In genomic region chr9:438961-439768, GRCh38 we compare ENCODE assay signal across 15 cellular contexts.
DNase-seq lines count a peak whose midpoint lies in the region; ATAC-seq lines count a peak whose summit lies in the region.
"Had no signal": no experiment of that assay in that cellular context is flagged by ENCODE, and none has a peak within 500 bp of the region (broad histone marks: within the 10 kb centered on the region; RNA-seq: fewer than 3 reads in every experiment).

No MANE protein-coding gene starts in this region.

- no peaks in the 10 kb centered on the region for H3K9me3 ChIP-seq in effector memory CD4-positive, alpha-beta T cell (ENCODE audit: control insufficient read depth, low read length)

- H3K27me3 Mint-ChIP-seq in stimulated activated memory B cell treated with anti-CD40 and anti-IgM and Interleukin-4, amounts not matched to agents 10 μg/mL and 1 μg/mL and 100 μg/mL, for 72 hours: no peaks in the 10 kb centered on the region
- H3K27me3 Mint-ChIP-seq in activated CD4-positive, alpha-beta T cell treated with anti-CD3 and anti-CD28 coated beads for 36 hours: no peaks in the 10 kb centered on the region
- H3K27me3 Mint-ChIP-seq: CD4-positive, CD25-positive, alpha-beta regulatory T cell had no signal

- no peaks in the 10 kb centered on the region for H3K4me1 ChIP-seq in effector memory CD4-positive, alpha-beta T cell (ENCODE audit: control insufficient read depth, insufficient read depth, low read length, poor library complexity, severe bottlenecking)

- H3K4me1 Mint-ChIP-seq in stimulated activated memory B cell treated with anti-CD40 and anti-IgM and Interleukin-4, amounts not matched to agents 10 μg/mL and 1 μg/mL and 100 μg/mL, for 72 hours: no peaks in the 10 kb centered on the region
- no peaks in the 10 kb centered on the region for H3K4me1 Mint-ChIP-seq in activated CD4-positive, alpha-beta T cell treated with anti-CD3 and anti-CD28 coated beads for 36 hours

- peak overlapping the region; percentile 19 for H3K27ac Mint-ChIP-seq in stimulated activated memory B cell treated with anti-CD40 and anti-IgM and Interleukin-4, amounts not matched to agents 10 μg/mL and 1 μg/mL and 100 μg/mL, for 72 hours
- no peak overlapping the region for H3K27ac Mint-ChIP-seq in activated CD4-positive, alpha-beta T cell treated with anti-CD3 and anti-CD28 coated beads for 36 hours

- intact Hi-C loops in activated CD4-positive, alpha-beta T cell treated with anti-CD3 and anti-CD28 coated beads for 36 hours (cut with DNase I, micrococcal nuclease): no loop called here

- no peak overlapping the region for H3K4me3 Mint-ChIP-seq in stimulated activated memory B cell treated with anti-CD40 and anti-IgM and Interleukin-4, amounts not matched to agents 10 μg/mL and 1 μg/mL and 100 μg/mL, for 72 hours
- no peak overlapping the region for H3K4me3 Mint-ChIP-seq in activated CD4-positive, alpha-beta T cell treated with anti-CD3 and anti-CD28 coated beads for 36 hours
- H3K4me3 Mint-ChIP-seq: activated T-cell treated with anti-CD3 and anti-CD28 coated beads, Interleukin-2, amount 50 U/mL, for 4 hours had no signal

- H3K9me3 Mint-ChIP-seq in stimulated activated memory B cell treated with anti-CD40 and anti-IgM and Interleukin-4, amounts not matched to agents 10 μg/mL and 1 μg/mL and 100 μg/mL, for 72 hours: no peaks in the 10 kb centered on the region
- H3K9me3 Mint-ChIP-seq in activated CD4-positive, alpha-beta T cell treated with anti-CD3 and anti-CD28 coated beads for 36 hours (ENCODE audit: low read depth): no peaks in the 10 kb centered on the region
- H3K9me3 Mint-ChIP-seq: activated T-cell treated with anti-CD3 and anti-CD28 coated beads, Interleukin-2, amount 50 U/mL, for 4 hours; CD4-positive, CD25-positive, alpha-beta regulatory T cell had no signal

- no peaks in the 10 kb centered on the region for H3K27me3 ChIP-seq in effector memory CD4-positive, alpha-beta T cell (replicated peaks; ENCODE audit: control insufficient read depth, insufficient read depth, low read length, poor library complexity, severe bottlenecking)

- peaks cover 96% of the 10 kb centered on the region for H3K36me3 ChIP-seq in effector memory CD4-positive, alpha-beta T cell (ENCODE audit: control insufficient read depth, insufficient read depth, low read length)

- no peak for ATAC-seq in stimulated activated memory B cell treated with anti-CD40 and anti-IgM and Interleukin-4, amounts not matched to agents 10 μg/mL and 1 μg/mL and 100 μg/mL, for 72 hours
- ATAC-seq in GM21381 (IDR thresholded peaks at IDR 0.05; ENCODE audit: unreplicated experiment) (no peak), HG03354 (IDR thresholded peaks at IDR 0.05; ENCODE audit: poor library complexity, severe bottlenecking, unreplicated experiment) (no peak)
- ATAC-seq in activated CD4-positive, alpha-beta T cell treated with anti-CD3 and anti-CD28 coated beads for 36 hours: no peak
- ATAC-seq: activated T-cell treated with anti-CD3 and anti-CD28 coated beads, Interleukin-2, amount 50 U/mL, for 4 hours had no signal

- no peak overlapping the region for H3K4me3 ChIP-seq in effector memory CD4-positive, alpha-beta T cell (ENCODE audit: insufficient read depth, low read depth, low read length, poor library complexity, severe bottlenecking)

- peaks cover 79% of the 10 kb centered on the region for H3K36me3 Mint-ChIP-seq in stimulated activated memory B cell treated with anti-CD40 and anti-IgM and Interleukin-4, amounts not matched to agents 10 μg/mL and 1 μg/mL and 100 μg/mL, for 72 hours
- H3K36me3 Mint-ChIP-seq in activated CD4-positive, alpha-beta T cell treated with anti-CD3 and anti-CD28 coated beads for 36 hours (ENCODE audit: low read depth): peaks cover 62% of the 10 kb centered on the region

- H3K27ac ChIP-seq in effector memory CD4-positive, alpha-beta T cell (ENCODE audit: insufficient read depth, low read length, poor library complexity, severe bottlenecking): no peak overlapping the region

- DNase-seq in MV-4-11 (lab: John Stamatoyannopoulos, UW) (peak; percentile 82), dedifferentiated amniotic fluid mesenchymal stem cell (ENCODE audit: extremely low spot score) (peak; percentile 29), left kidney (ENCODE audit: low read depth, low spot score) (peak; percentile 34)
- no peak for DNase-seq in effector memory CD4-positive, alpha-beta T cell
- no peak for DNase-seq in activated CD4-positive, alpha-beta T cell treated with anti-CD3 and anti-CD28 coated beads for 36 hours
- DNase-seq: activated T-cell treated with anti-CD3 and anti-CD28 coated beads, Interleukin-2, amount 50 U/mL, for 4 hours; CD4-positive, CD25-positive, alpha-beta regulatory T cell; GDM1; HCEC 1CT; islet precursor cell; NCI-H1105; NCI-H524 had no signal

- CTCF ChIA-PET in activated CD4-positive, alpha-beta T cell treated with anti-CD3 and anti-CD28 coated beads for 36 hours (lab: Charles Lee): no interaction called here

- POLR2A ChIA-PET in activated CD4-positive, alpha-beta T cell treated with anti-CD3 and anti-CD28 coated beads for 36 hours (lab: Charles Lee): no interaction called here

Comparison
In these comparisons a context has a peak if more than half of its experiments do, and no peak if none do; other contexts are left out.
1. DNase-seq: peak in MV-4-11 (single experiment), dedifferentiated amniotic fluid mesenchymal stem cell (single experiment) and left kidney (single experiment); none in effector memory CD4-positive, alpha-beta T cell (0 of 3) and activated CD4-positive, alpha-beta T cell treated with anti-CD3 and anti-CD28 coated beads for 36 hours (single experiment).